ENCODE assay signal across 9 cellular contexts in genomic region chr18:23943104-23943503, GRCh38.
A peak's percentile ranks its signal among the peaks of the same experiment; 100 is the strongest.
DNase-seq lines count a peak whose midpoint lies in the region; ATAC-seq lines count a peak whose summit lies in the region.
"Had no signal": no experiment of that assay in that cellular context is flagged by ENCODE, and none has a peak within 500 bp of the region (broad histone marks: within the 10 kb centered on the region; RNA-seq: fewer than 3 reads in every experiment).

No MANE protein-coding gene starts in this region.

- intact Hi-C loops in naive thymus-derived CD4-positive, alpha-beta T cell (cut with micrococcal nuclease): loop anchor here (2.0 kb wide), 2 partner anchors 28 to 68 kb away; no protein-coding TSS in a partner anchor

- DNase-seq in naive thymus-derived CD4-positive, alpha-beta T cell: peak in 6 of 9 donors; percentile 13 to 51 (median 39)
- DNase-seq in NCI-H1092 (lab: John Stamatoyannopoulos, UW) (no peak), NOMO-1 treated with DMSO at 0.1 percent for 48 hours (lab: John Stamatoyannopoulos, UW; ENCODE audit: unreplicated experiment) (no peak), medulla oblongata (ENCODE audit: extremely low spot score) (no peak), putamen (ENCODE audit: low spot score) (no peak)

- ATAC-seq in GM18867 (IDR thresholded peaks at IDR 0.05; ENCODE audit: unreplicated experiment): peak; percentile 85
- ATAC-seq in GM21723 (IDR thresholded peaks at IDR 0.05; ENCODE audit: unreplicated experiment): peak; percentile 83
- ATAC-seq in HG03565 (IDR thresholded peaks at IDR 0.05; ENCODE audit: unreplicated experiment): peak; percentile 67
- peak; percentile 65 for ATAC-seq in naive thymus-derived CD4-positive, alpha-beta T cell
- ATAC-seq: Panc1 had no signal

- H3K4me1 Mint-ChIP-seq in naive thymus-derived CD4-positive, alpha-beta T cell: peaks cover 11 to 47% (median 44%) of the 10 kb centered on the region in 7 donors

- peaks cover 0 to 36% (median 0%) of the 10 kb centered on the region in 5 donors for H3K27me3 Mint-ChIP-seq in naive thymus-derived CD4-positive, alpha-beta T cell

- no peaks in the 10 kb centered on the region for H3K9me3 Mint-ChIP-seq in naive thymus-derived CD4-positive, alpha-beta T cell

- CTCF ChIA-PET in naive thymus-derived CD4-positive, alpha-beta T cell (lab: Charles Lee): interaction anchor here (1.3 kb wide), 1 partner anchor 25 kb away, joined by 3 read pairs; no protein-coding TSS in a partner anchor

- POLR2A ChIA-PET in naive thymus-derived CD4-positive, alpha-beta T cell (lab: Charles Lee): interaction anchor here (1.0 to 1.3 kb wide), 2 partner anchors 13 to 26 kb away, joined by 3 read pairs; no protein-coding TSS in a partner anchor

- H3K4me1 ChIP-seq in naive thymus-derived CD4-positive, alpha-beta T cell (ENCODE audit: control insufficient read depth in 2 of 2, insufficient read depth in 2 of 2, low read length in 2 of 2): peaks cover 7 to 23% of the 10 kb centered on the region in 2 donors

- H3K36me3 Mint-ChIP-seq in naive thymus-derived CD4-positive, alpha-beta T cell: peaks cover 0 to 4% (median 0%) of the 10 kb centered on the region in 5 donors

- H3K36me3 ChIP-seq in naive thymus-derived CD4-positive, alpha-beta T cell (ENCODE audit: control insufficient read depth in 2 of 3, insufficient read depth in 3 of 3, low read length in 3 of 3): no peaks in the 10 kb centered on the region

- H3K4me3 ChIP-seq in naive thymus-derived CD4-positive, alpha-beta T cell (ENCODE audit: low read length): peak overlapping the region; percentile 42

- H3K27ac ChIP-seq in naive thymus-derived CD4-positive, alpha-beta T cell (ENCODE audit: low read depth, low read length): peak overlapping the region; percentile 31

- no peaks in the 10 kb centered on the region for H3K27me3 ChIP-seq in naive thymus-derived CD4-positive, alpha-beta T cell (ENCODE audit: control insufficient read depth in 2 of 2, insufficient read depth in 2 of 2, low read length in 2 of 2)

- H3K9me3 ChIP-seq in naive thymus-derived CD4-positive, alpha-beta T cell (ENCODE audit: control insufficient read depth in 2 of 3, low read length in 3 of 3): no peaks in the 10 kb centered on the region

- peak overlapping the region; percentile 61 to 92 (median 80) for H3K27ac Mint-ChIP-seq in naive thymus-derived CD4-positive, alpha-beta T cell

- peak overlapping the region; percentile 67 to 82 (median 74) for H3K4me3 Mint-ChIP-seq in naive thymus-derived CD4-positive, alpha-beta T cell

Comparison
In these comparisons a context has a peak if more than half of its experiments do, and no peak if none do; other contexts are left out.
1. DNase-seq: peak in naive thymus-derived CD4-positive, alpha-beta T cell (6 of 9); none in NCI-H1092 (single experiment), NOMO-1 treated with DMSO at 0.1 percent for 48 hours (single experiment), medulla oblongata (single experiment) and putamen (single experiment).
2. Peak in every context shown above with its lines, with median percentiles within 50 percentile points of each other: ATAC-seq.